9 cellular contexts compared by ENCODE assay signal in the genomic region with DNA sequence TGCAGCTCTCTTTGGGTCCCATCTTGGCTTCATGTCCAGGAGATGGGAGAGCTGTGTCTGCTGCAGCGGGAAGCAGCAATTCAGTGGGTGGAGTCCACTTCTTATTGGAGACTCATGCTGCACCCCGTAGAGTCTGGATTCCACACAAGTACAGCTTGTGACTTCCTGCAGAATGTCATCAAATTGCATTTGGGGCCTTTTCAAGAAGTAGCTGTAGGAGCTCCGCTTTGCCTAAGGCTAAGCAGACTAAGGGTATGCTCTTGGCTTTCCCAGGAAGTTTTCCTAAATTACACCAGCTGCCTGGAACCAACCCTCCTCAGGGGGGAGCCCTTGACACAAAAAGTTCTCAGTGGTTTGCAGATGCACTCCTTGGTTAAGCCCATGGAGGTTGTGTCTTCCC. TPM values are rescaled to one million over a fixed set of nuclear protein-coding genes. Genes with fewer than 3 reads are reported as not detected.
DNase-seq lines count a peak whose midpoint lies in the region; TF ChIP-seq lines count a peak whose summit lies in the region.
"Had no signal": no experiment of that assay in that cellular context is flagged by ENCODE, and none has a peak within 500 bp of the region (broad histone marks: within the 10 kb centered on the region; RNA-seq: fewer than 3 reads in every experiment).

No MANE protein-coding gene starts in this region.

- no peaks in the 10 kb centered on the region for H3K27me3 ChIP-seq in Loucy (ENCODE audit: insufficient read depth, low read length, poor library complexity, severe bottlenecking)
- H3K27me3 ChIP-seq in breast epithelium: no peaks in the 10 kb centered on the region
- H3K27me3 ChIP-seq: ascending aorta had no signal

- H4K20me1 ChIP-seq in Loucy (ENCODE audit: insufficient read depth, low read length, poor library complexity, severe bottlenecking): no peaks in the 10 kb centered on the region

- peak; percentile 85 for DNase-seq in EH (ENCODE audit: low read depth)
- DNase-seq in breast epithelium (ENCODE audit: low spot score in 2 of 2): no peak
- peak; percentile 43 for DNase-seq in myocyte (ENCODE audit: low read depth)
- DNase-seq in SW 1271 (lab: John Stamatoyannopoulos, UW): no peak
- no peak for DNase-seq in activated CD4-positive, alpha-beta T cell treated with anti-CD3 and anti-CD28 coated beads for 48 hours
- DNase-seq in activated CD4-positive, alpha-beta T cell treated with anti-CD3 and anti-CD28 coated beads, Interleukin-2, amount 10 ng/mL, durations not matched to agents 24 days and 14 days: no peak
- DNase-seq in activated CD4-positive, alpha-beta T cell treated with anti-CD3 and anti-CD28 coated beads, Interleukin-2, amount 50 U/mL, for 48 hours: no peak

- no peaks in the 10 kb centered on the region for H3K9me3 Mint-ChIP-seq in activated CD4-positive, alpha-beta T cell treated with anti-CD3 and anti-CD28 coated beads, Interleukin-2, amount 10 ng/mL, durations not matched to agents 24 days and 14 days

- no peaks in the 10 kb centered on the region for H3F3A ChIP-seq in Loucy (ENCODE audit: low read depth)

- H3K9ac ChIP-seq in Loucy (ENCODE audit: low read depth, low read length, poor library complexity, severe bottlenecking): no peak overlapping the region

- H3K4me1 ChIP-seq in Loucy (ENCODE audit: insufficient read depth, low read length, poor library complexity, severe bottlenecking) (peaks cover 32% of the 10 kb centered on the region), breast epithelium (no peaks in the 10 kb centered on the region)

- H2AFZ ChIP-seq in Loucy (ENCODE audit: low read length): no peak overlapping the region

- H3K9me3 ChIP-seq in Loucy (ENCODE audit: insufficient read depth, low read depth, low read length) (no peaks in the 10 kb centered on the region), breast epithelium (no peaks in the 10 kb centered on the region)
- H3K9me3 ChIP-seq: ascending aorta had no signal

- H3K4me2 ChIP-seq in Loucy (ENCODE audit: low read depth, low read length, poor library complexity, severe bottlenecking): no peak overlapping the region

- no peak overlapping the region for H3K4me3 Mint-ChIP-seq in activated CD4-positive, alpha-beta T cell treated with anti-CD3 and anti-CD28 coated beads, Interleukin-2, amount 10 ng/mL, durations not matched to agents 24 days and 14 days

- H3K27ac Mint-ChIP-seq in activated CD4-positive, alpha-beta T cell treated with anti-CD3 and anti-CD28 coated beads, Interleukin-2, amount 10 ng/mL, durations not matched to agents 24 days and 14 days: no peak overlapping the region

- no peaks in the 10 kb centered on the region for H3K9me2 ChIP-seq in Loucy (replicated peaks; ENCODE audit: low read depth, low read length)

- H3K36me3 ChIP-seq in Loucy (ENCODE audit: insufficient read depth, low read length) (no peaks in the 10 kb centered on the region), breast epithelium (no peaks in the 10 kb centered on the region)
- H3K36me3 ChIP-seq: ascending aorta had no signal

- TF ChIP-seq POLR2A in breast epithelium (IDR thresholded peaks at IDR 0.05): no peak

- no peaks in the 10 kb centered on the region for H3K79me2 ChIP-seq in Loucy (ENCODE audit: insufficient read depth, low read length)

- TF ChIP-seq CTCF in Loucy (conservative IDR thresholded peaks at IDR 0.05; ENCODE audit: low read length) (peak; percentile 82), breast epithelium (IDR thresholded peaks at IDR 0.05) (peak in 2 of 3 donors; percentile 22 to 35)

- H3K27ac ChIP-seq in breast epithelium: no peak overlapping the region
- H3K27ac ChIP-seq: ascending aorta had no signal

- peaks cover 22% of the 10 kb centered on the region for H3K4me1 Mint-ChIP-seq in activated CD4-positive, alpha-beta T cell treated with anti-CD3 and anti-CD28 coated beads, Interleukin-2, amount 10 ng/mL, durations not matched to agents 24 days and 14 days

- H3K36me3 Mint-ChIP-seq in activated CD4-positive, alpha-beta T cell treated with anti-CD3 and anti-CD28 coated beads, Interleukin-2, amount 10 ng/mL, durations not matched to agents 24 days and 14 days (ENCODE audit: low read depth): no peaks in the 10 kb centered on the region

- intact Hi-C loops in breast epithelium (cut with DNase I; ENCODE audit: low total_unique reads): no loop called here
- intact Hi-C loops in activated CD4-positive, alpha-beta T cell treated with anti-CD3 and anti-CD28 coated beads, Interleukin-2, amount 10 ng/mL, durations not matched to agents 24 days and 14 days (cut with micrococcal nuclease): loop anchor here (1.0 kb wide), 1 partner anchor 103 kb away; no protein-coding TSS in a partner anchor

- H3K27me3 Mint-ChIP-seq in activated CD4-positive, alpha-beta T cell treated with anti-CD3 and anti-CD28 coated beads, Interleukin-2, amount 10 ng/mL, durations not matched to agents 24 days and 14 days: no peaks in the 10 kb centered on the region

- H3K4me3 ChIP-seq in Loucy (ENCODE audit: low read length, poor library complexity, severe bottlenecking) (no peak overlapping the region), breast epithelium (no peak overlapping the region)
- H3K4me3 ChIP-seq: ascending aorta had no signal

RNA-seq across cellular contexts. Expression of gene MOB3C, which starts 5.7 kb away (rescaled TPM):
- total RNA-seq in breast epithelium (10 to 100 TPM; 10.5 to 14.5 (median 14.1) TPM), myocyte (13.3 and 14.5 TPM in 2 replicates)
- polyA plus RNA-seq in myocyte (2012): 9.5 TPM
- total RNA-seq in activated CD4-positive, alpha-beta T cell treated with anti-CD3 and anti-CD28 coated beads, Interleukin-2, amount 10 ng/mL, durations not matched to agents 24 days and 14 days: 15.0 and 17.8 TPM in 2 replicates

RNA-seq across cellular contexts. Expression of gene MKNK1, which starts 18.3 kb away (rescaled TPM):
- 10 to 100 TPM; 34.7 to 51.5 (median 47.2) TPM for total RNA-seq in breast epithelium
- 15.2 and 15.4 TPM in 2 replicates for total RNA-seq in myocyte
- polyA plus RNA-seq in myocyte (2012): 30.6 TPM
- total RNA-seq in activated CD4-positive, alpha-beta T cell treated with anti-CD3 and anti-CD28 coated beads, Interleukin-2, amount 10 ng/mL, durations not matched to agents 24 days and 14 days: 41.8 and 42.5 TPM in 2 replicates

RNA-seq across cellular contexts. Expression of gene ATPAF1, which starts 45.8 kb away (rescaled TPM):
- 10 to 100 TPM; 42.3 to 68.8 (median 44.8) TPM for total RNA-seq in breast epithelium
- total RNA-seq in myocyte: 55.1 and 67.9 TPM in 2 replicates
- 36.6 TPM for polyA plus RNA-seq in myocyte (2012)
- 41.6 and 43.1 TPM in 2 replicates for total RNA-seq in activated CD4-positive, alpha-beta T cell treated with anti-CD3 and anti-CD28 coated beads, Interleukin-2, amount 10 ng/mL, durations not matched to agents 24 days and 14 days

RNA-seq across cellular contexts. Expression of gene TEX38, which starts 49.3 kb away (rescaled TPM):
- total RNA-seq in breast epithelium: not detected
- total RNA-seq in myocyte: not detected in 2 replicates
- 0.21 TPM for polyA plus RNA-seq in myocyte (2012)
- not detected in 2 replicates for total RNA-seq in activated CD4-positive, alpha-beta T cell treated with anti-CD3 and anti-CD28 coated beads, Interleukin-2, amount 10 ng/mL, durations not matched to agents 24 days and 14 days
- total RNA-seq: ascending aorta had no signal

Comparison
In these comparisons a context has a peak if more than half of its experiments do, and no peak if none do; other contexts are left out.
1. DNase-seq: peak in EH (single experiment) and myocyte (single experiment); none in breast epithelium (0 of 2), SW 1271 (0 of 2), activated CD4-positive, alpha-beta T cell treated with anti-CD3 and anti-CD28 coated beads for 48 hours (single experiment), activated CD4-positive, alpha-beta T cell treated with anti-CD3 and anti-CD28 coated beads, Interleukin-2, amount 10 ng/mL, durations not matched to agents 24 days and 14 days (single experiment) and activated CD4-positive, alpha-beta T cell treated with anti-CD3 and anti-CD28 coated beads, Interleukin-2, amount 50 U/mL, for 48 hours (0 of 2).